ENCODE assay signal across 27 cellular contexts in genomic region chr1:219797683-219798082, GRCh38.
"Had no signal": no experiment of that assay in that cellular context is flagged by ENCODE, and none has a peak within 500 bp of the region (broad histone marks: within the 10 kb centered on the region; RNA-seq: fewer than 3 reads in every experiment).

No MANE protein-coding gene starts in this region.

- H3K36me3 ChIP-seq: ascending aorta, gastrocnemius medialis, neutrophil, ovary, uterus had no signal

- H3K79me2 ChIP-seq: hepatocyte had no signal

- H3K27ac ChIP-seq: ascending aorta, gastrocnemius medialis, hepatocyte, neutrophil, ovary, uterus, VCaP had no signal

- H3K4me2 ChIP-seq: hepatocyte had no signal

- H3K4me3 ChIP-seq: ascending aorta, gastrocnemius medialis, hepatocyte, ovary, skin epidermis, uterus had no signal

- H3K27me3 ChIP-seq: ascending aorta, gastrocnemius medialis, hepatocyte, neutrophil, ovary, uterus had no signal

- DNase-seq: activated CD4-positive, alpha-beta T cell treated with anti-CD3 and anti-CD28 coated beads for 4 hours; activated CD4-positive, alpha-beta T cell treated with anti-CD3 and anti-CD28 coated beads, Interleukin-2, amount 50 U/mL, for 4 hours; activated gamma-delta T cell; activated naive CD4-positive, alpha-beta T cell treated with anti-CD3 and anti-CD28 coated beads, Interleukin-2, amount 10 ng/mL, durations not matched to agents 7 days and 5 days; activated naive CD8-positive, alpha-beta T cell treated with anti-CD3 and anti-CD28 coated beads, Interleukin-2, amount 10 ng/mL, durations not matched to agents 7 days and 5 days; caudate nucleus; gastrocnemius medialis; glutamatergic neuron; islet precursor cell; left cardiac atrium; left ventricle myocardium superior; naive B cell; nephron progenitor cell; ovary; stimulated activated CD4-positive, alpha-beta T cell treated with anti-CD3 and anti-CD28 coated beads, Interleukin-4, amount 100 ng/mL, for 24 hours; stimulated activated naive CD8-positive, alpha-beta T cell treated with anti-CD3 and anti-CD28 coated beads, Interleukin-15, amount 100 ng/mL, for 72 hours; substantia nigra; T-helper 9 cell; uterus had no signal

- ATAC-seq: gastrocnemius medialis; left ventricle myocardium superior; sciatic nerve; stimulated activated naive CD8-positive, alpha-beta T cell treated with anti-CD3 and anti-CD28 coated beads, Interleukin-15, amount 100 ng/mL, for 72 hours had no signal

- FAIRE-seq: endothelial cell of umbilical vein, TTC549 had no signal

- H3K9me3 ChIP-seq: ascending aorta, gastrocnemius medialis, neutrophil, ovary, uterus had no signal

- H3K4me1 ChIP-seq: ascending aorta, gastrocnemius medialis had no signal

- H2AFZ ChIP-seq: hepatocyte had no signal
